Comparison of ENCODE assay signal across 11 cellular contexts in genomic region chr21:39033878-39034589, GRCh38.
A peak's percentile ranks its signal among the peaks of the same experiment; 100 is the strongest.
DNase-seq lines count a peak whose midpoint lies in the region; ATAC-seq, FAIRE-seq and TF ChIP-seq lines count a peak whose summit lies in the region.
"Had no signal": no experiment of that assay in that cellular context is flagged by ENCODE, and none has a peak within 500 bp of the region (broad histone marks: within the 10 kb centered on the region; RNA-seq: fewer than 3 reads in every experiment).

No MANE protein-coding gene starts in this region.

- no peak for FAIRE-seq in kidney (lab: Jason Lieb, UNC)

- DNase-seq in body of pancreas (peak in 3 of 4 donors; percentile 12 to 26 (median 15)), kidney (peak; percentile 93), skeletal muscle cell (ENCODE audit: low read depth) (peak; percentile 40), HEK293T (ENCODE audit: extremely low spot score) (no peak), GM13976 (ENCODE audit: low spot score) (no peak), CD14-positive monocyte (ENCODE audit: low spot score) (no peak)
- DNase-seq: NCI-H2107, T-cell had no signal

- H3K9ac ChIP-seq in kidney (ENCODE audit: low read length in 2 of 2): peak overlapping the region in 1 of 2 donors; percentile 53

- peak overlapping the region in 1 of 7 donors; percentile 7 for H3K27ac Mint-ChIP-seq in CD14-positive monocyte
- H3K27ac Mint-ChIP-seq: stimulated activated naive CD8-positive, alpha-beta T cell treated with anti-CD3 and anti-CD28 coated beads, Interleukin-15, Interleukin-2, amounts not matched to agents 100 ng/mL and 50 ng/mL, for 24 hours; T-cell had no signal

- H3K4me1 ChIP-seq in body of pancreas: no peaks in the 10 kb centered on the region
- peaks cover 2 to 5% of the 10 kb centered on the region in 2 donors for H3K4me1 ChIP-seq in kidney (ENCODE audit: control insufficient read depth in 1 of 2, insufficient read depth in 1 of 2, low read depth in 1 of 2, low read length in 2 of 2)

- H3K4me3 ChIP-seq in body of pancreas: no peak overlapping the region
- H3K4me3 ChIP-seq in kidney (ENCODE audit: low read length in 2 of 2): peak overlapping the region in 1 of 2 donors; percentile 15
- H3K4me3 ChIP-seq in skeletal muscle cell (ENCODE audit: low read depth, low read length): no peak overlapping the region

- TF ChIP-seq CTCF in body of pancreas (IDR thresholded peaks at IDR 0.05) (no peak), kidney (IDR thresholded peaks at IDR 0.05; ENCODE audit: borderline replicate concordance, extremely low read depth, insufficient read depth) (no peak), GM13976 (IDR thresholded peaks at IDR 0.05; ENCODE audit: borderline replicate concordance, control extremely low read depth, extremely low read depth, insufficient read depth, missing control alignments) (no peak), CD14-positive monocyte (IDR thresholded peaks at IDR 0.05) (no peak)

- H3K4me3 Mint-ChIP-seq in CD14-positive monocyte: no peak overlapping the region
- H3K4me3 Mint-ChIP-seq: stimulated activated naive CD8-positive, alpha-beta T cell treated with anti-CD3 and anti-CD28 coated beads, Interleukin-15, Interleukin-2, amounts not matched to agents 100 ng/mL and 50 ng/mL, for 24 hours; T-cell had no signal

- TF ChIP-seq POLR2A in body of pancreas (IDR thresholded peaks at IDR 0.05): no peak

- no peaks in the 10 kb centered on the region for H3K27me3 ChIP-seq in body of pancreas

- no peaks in the 10 kb centered on the region for H3K36me3 ChIP-seq in KOPT-K1 (ENCODE audit: insufficient read depth, low read length)
- H3K36me3 ChIP-seq in body of pancreas (replicated peaks in 1 of 2; ENCODE audit: insufficient read depth in 1 of 2, low read depth in 2 of 2): no peaks in the 10 kb centered on the region
- no peaks in the 10 kb centered on the region for H3K36me3 ChIP-seq in kidney (ENCODE audit: control insufficient read depth in 1 of 2, insufficient read depth in 2 of 2, low read length in 2 of 2)

- intact Hi-C loops in body of pancreas (cut with DNase I): no loop called here
- intact Hi-C loops in kidney (cut with DNase I): no loop called here
- intact Hi-C loops in CD14-positive monocyte (cut with micrococcal nuclease): no loop called here

- CTCF ChIA-PET in HEK293T (lab: Yijun Ruan, JAX): interaction anchor here (0.7 kb wide), 1 partner anchor 314 kb away, joined by 4 read pairs; no protein-coding TSS in a partner anchor

- WGBS in body of pancreas, 2 donors: 42 to 47% methylated on average over 21 to 22 of the region's 22 CpGs

- no peaks in the 10 kb centered on the region for H3K9me3 Mint-ChIP-seq in CD14-positive monocyte
- H3K9me3 Mint-ChIP-seq: stimulated activated naive CD8-positive, alpha-beta T cell treated with anti-CD3 and anti-CD28 coated beads, Interleukin-15, Interleukin-2, amounts not matched to agents 100 ng/mL and 50 ng/mL, for 24 hours; T-cell had no signal

- H3K27me3 Mint-ChIP-seq in CD14-positive monocyte (ENCODE audit: low read depth in 3 of 3): peaks cover 0 to 3% (median 2%) of the 10 kb centered on the region in 3 donors

- POLR2A ChIA-PET in HEK293T (lab: Yijun Ruan, JAX): interaction anchor here (1.2 kb wide), 1 partner anchor 9 kb away, joined by 3 read pairs; no protein-coding TSS in a partner anchor

- H3K9me3 ChIP-seq in KOPT-K1 (ENCODE audit: insufficient read depth, low read length, poor library complexity, severe bottlenecking): no peaks in the 10 kb centered on the region
- H3K9me3 ChIP-seq in body of pancreas: no peaks in the 10 kb centered on the region
- no peaks in the 10 kb centered on the region for H3K9me3 ChIP-seq in kidney (ENCODE audit: control insufficient read depth in 1 of 2, low read length in 2 of 2)

- in situ Hi-C loops in GM13976 (cut with MboI; ENCODE audit: low sequenced_read_pairs, unreplicated experiment): no loop called here

- ATAC-seq in body of pancreas (no peak), GM21786 (IDR thresholded peaks at IDR 0.05; ENCODE audit: unreplicated experiment) (no peak)
- ATAC-seq: T-cell had no signal

- peak overlapping the region; percentile 76 for H3K27ac ChIP-seq in KOPT-K1 (ENCODE audit: low read depth, low read length, poor library complexity, severe bottlenecking)
- H3K27ac ChIP-seq in body of pancreas: no peak overlapping the region
- no peak overlapping the region for H3K27ac ChIP-seq in kidney (ENCODE audit: low read depth in 2 of 2, low read length in 2 of 2)

- H3K36me3 Mint-ChIP-seq in CD14-positive monocyte: peaks cover 0 to 3% of the 10 kb centered on the region in 2 donors
- H3K36me3 Mint-ChIP-seq: T-cell had no signal

- peaks cover 6% of the 10 kb centered on the region for H3K4me1 Mint-ChIP-seq in CD14-positive monocyte

TF ChIP-seq in HEK293T, 16 proteins besides CTCF, POLR2A, EP300 and RAD21:
- TF ChIP-seq TARDBP (IDR thresholded peaks at IDR 0.05) (no peak), HDGF (IDR thresholded peaks at IDR 0.05; ENCODE audit: borderline replicate concordance) (no peak), SP1 (IDR thresholded peaks at IDR 0.05) (no peak), FOXK2 (IDR thresholded peaks at IDR 0.05) (no peak), FOXM1 (IDR thresholded peaks at IDR 0.05; ENCODE audit: borderline replicate concordance) (no peak), ZNF384 (IDR thresholded peaks at IDR 0.05) (no peak), BHLHE40 (IDR thresholded peaks at IDR 0.05; ENCODE audit: borderline replicate concordance) (no peak), L3MBTL2 (conservative IDR thresholded peaks at IDR 0.05) (no peak), PKNOX1 (IDR thresholded peaks at IDR 0.05) (no peak), FOXA1 (IDR thresholded peaks at IDR 0.05) (no peak), ELF4 (IDR thresholded peaks at IDR 0.05) (no peak), SUZ12 (IDR thresholded peaks at IDR 0.05) (no peak), CTBP1 (IDR thresholded peaks at IDR 0.05; ENCODE audit: borderline replicate concordance) (no peak), ARNT (IDR thresholded peaks at IDR 0.05) (no peak), NFRKB (IDR thresholded peaks at IDR 0.05) (no peak), LEF1 (IDR thresholded peaks at IDR 0.05; ENCODE audit: borderline replicate concordance) (no peak)

Comparison
In these comparisons a context has a peak if more than half of its experiments do, and no peak if none do; other contexts are left out.
1. DNase-seq: peak in body of pancreas (3 of 4), kidney (single experiment) and skeletal muscle cell (single experiment); none in HEK293T (single experiment), GM13976 (single experiment) and CD14-positive monocyte (single experiment).